In genomic region chr16:56931253-56931768, GRCh38 we compare ENCODE assay signal across 2 cellular contexts.
TF ChIP-seq lines count a peak whose summit lies in the region.

No MANE protein-coding gene starts in this region.

TF ChIP-seq in GM23338, 12 proteins besides CTCF, POLR2A, EP300 and RAD21:
- TF ChIP-seq EZH2phosphoT487 (IDR thresholded peaks at IDR 0.05; ENCODE audit: unreplicated experiment) (no peak), ETS1 (IDR thresholded peaks at IDR 0.05) (no peak), NANOG (IDR thresholded peaks at IDR 0.05; ENCODE audit: borderline replicate concordance) (no peak), CREB1 (CRISPR knock-in tag; IDR thresholded peaks at IDR 0.05; ENCODE audit: low read depth) (no peak), REST (IDR thresholded peaks at IDR 0.05; ENCODE audit: unreplicated experiment) (no peak), ZNF114 (CRISPR knock-in tag; IDR thresholded peaks at IDR 0.05) (no peak), EZH2 (IDR thresholded peaks at IDR 0.05; ENCODE audit: low read depth, unreplicated experiment) (no peak)

TF ChIP-seq in GM12878, 131 proteins besides CTCF, POLR2A, EP300 and RAD21 (continues in another document):
- TF ChIP-seq MTA2 (IDR thresholded peaks at IDR 0.05; ENCODE audit: low read depth) (peak; percentile 89), RUNX3 (IDR thresholded peaks at IDR 0.05; ENCODE audit: low read length) (peak; percentile 88), PAX8 (IDR thresholded peaks at IDR 0.05) (no peak), SPI1 (IDR thresholded peaks at IDR 0.05; ENCODE audit: borderline replicate concordance, insufficient read depth, low read depth, low read length) (peak; percentile 99), FOS (IDR thresholded peaks at IDR 0.05; ENCODE audit: borderline replicate concordance, extremely low read depth, insufficient read length) (no peak), RELA (IDR thresholded peaks at IDR 0.05; ENCODE audit: borderline replicate concordance, partially characterized antibody) (peak; percentile 94), TCF3 (IDR thresholded peaks at IDR 0.05; ENCODE audit: borderline replicate concordance, insufficient read depth, low read depth, low read length) (peak; percentile 95; the same call in 1 of the 2 replicates), PKNOX1 (IDR thresholded peaks at IDR 0.05) (peak; percentile 93), MTA3 (IDR thresholded peaks at IDR 0.05; ENCODE audit: borderline replicate concordance, low read length) (0 out of 2 replicates have a peak, but pooled peaks have one; percentile 61), DPF2 (IDR thresholded peaks at IDR 0.05) (peak; percentile 99), MEF2B (IDR thresholded peaks at IDR 0.05; ENCODE audit: partially characterized antibody, poor library complexity, severe bottlenecking) (peak; percentile 75), NBN (IDR thresholded peaks at IDR 0.05) (peak; percentile 86), SREBF1 (IDR thresholded peaks at IDR 0.05; ENCODE audit: low read length) (no peak), KDM1A (IDR thresholded peaks at IDR 0.05; ENCODE audit: borderline replicate concordance) (no peak), CUX1 (IDR thresholded peaks at IDR 0.05; ENCODE audit: insufficient replicate concordance, low read depth, low read length) (no peak), TARDBP (IDR thresholded peaks at IDR 0.05; ENCODE audit: borderline replicate concordance) (no peak), GATAD2B (conservative IDR thresholded peaks at IDR 0.05; ENCODE audit: low read depth) (peak; percentile 89), SREBF2 (IDR thresholded peaks at IDR 0.05; ENCODE audit: low read length) (no peak), POU2F2 (IDR thresholded peaks at IDR 0.05; ENCODE audit: borderline replicate concordance, low read depth, low read length) (peak; percentile 45; the same call in 2 of the 3 replicates), BCL3 (IDR thresholded peaks at IDR 0.05; ENCODE audit: borderline replicate concordance, insufficient read depth, low read depth, low read length, poor library complexity, severe bottlenecking) (peak; percentile 29), E2F4 (IDR thresholded peaks at IDR 0.05; ENCODE audit: low read depth, low read length) (no peak), ZNF687 (IDR thresholded peaks at IDR 0.05) (peak; percentile 95), ZNF217 (IDR thresholded peaks at IDR 0.05) (peak; percentile 57; the same call in 1 of the 2 replicates), TCF12 (IDR thresholded peaks at IDR 0.05; ENCODE audit: low read depth, low read length) (peak; percentile 96), NR2C1 (IDR thresholded peaks at IDR 0.05) (no peak), BCL11A (IDR thresholded peaks at IDR 0.05; ENCODE audit: low read depth, low read length) (peak; percentile 76), E2F8 (IDR thresholded peaks at IDR 0.05; ENCODE audit: low read depth, partially characterized antibody) (peak; percentile 53), MEF2A (IDR thresholded peaks at IDR 0.05; ENCODE audit: insufficient read depth, low read depth, low read length) (0 out of 2 replicates have a peak, but pooled peaks have one; percentile 53), JUND (IDR thresholded peaks at IDR 0.05; ENCODE audit: low read depth, low read length) (no peak), IKZF2 (IDR thresholded peaks at IDR 0.05) (peak; percentile 95), RBBP5 (conservative IDR thresholded peaks at IDR 0.05) (no peak), HSF1 (IDR thresholded peaks at IDR 0.05; ENCODE audit: low read depth, low read length) (no peak), SMAD1 (IDR thresholded peaks at IDR 0.05; ENCODE audit: low read depth, partially characterized antibody) (peak; percentile 19), WRNIP1 (IDR thresholded peaks at IDR 0.05; ENCODE audit: borderline replicate concordance, low read depth, low read length) (no peak), ATF7 (IDR thresholded peaks at IDR 0.05; ENCODE audit: low read depth) (peak; percentile 81; the same call in 1 of the 2 replicates), CHD2 (IDR thresholded peaks at IDR 0.05; ENCODE audit: borderline replicate concordance, low read depth, low read length) (peak; percentile 14; the same call in 1 of the 2 replicates), BACH1 (IDR thresholded peaks at IDR 0.05; ENCODE audit: borderline replicate concordance) (peak; percentile 73), CREB1 (IDR thresholded peaks at IDR 0.05; ENCODE audit: low read depth) (peak; percentile 63; the same call in 1 of the 2 replicates)
